1 cellular context compared by ENCODE assay signal in the genomic region with DNA sequence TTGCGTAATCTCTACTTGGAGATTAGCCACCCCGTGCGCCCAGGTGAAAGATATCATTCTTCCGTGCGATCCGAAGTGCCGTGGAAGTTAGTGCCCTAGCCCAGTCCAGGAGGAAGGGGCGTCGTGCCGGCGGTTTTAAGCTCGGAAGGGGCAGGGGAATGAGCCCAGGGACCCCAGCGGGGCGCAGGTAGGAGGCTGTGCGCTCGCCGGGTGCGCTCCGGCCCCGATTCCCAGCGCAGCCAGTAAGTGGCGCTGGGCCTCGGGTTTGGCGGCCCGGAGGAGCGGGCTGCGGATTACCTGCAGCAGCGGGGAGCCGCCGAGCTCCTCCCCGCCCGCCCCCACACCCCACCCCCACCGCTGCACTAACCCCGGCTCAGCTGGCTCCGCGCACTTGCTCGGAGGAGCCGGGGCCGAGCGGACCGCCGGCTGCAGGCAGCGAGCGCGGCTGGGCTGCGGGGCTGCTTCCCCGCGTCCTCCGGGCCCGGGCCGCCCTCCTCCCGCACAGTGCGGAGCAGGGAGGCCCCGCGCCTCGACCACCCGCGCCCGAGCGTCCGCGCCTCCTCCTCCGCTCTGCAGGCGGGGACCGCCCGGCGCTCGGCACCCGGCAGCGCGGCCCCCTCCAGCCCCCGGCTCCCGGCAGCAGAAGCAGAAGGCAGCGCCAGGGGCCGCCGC.
TF ChIP-seq lines count a peak whose summit lies in the region.

A gene (plus strand): TSS at position 390 of the 672 bp plus-strand sequence. CDS start 338 bp downstream, outside the sequence.

TF ChIP-seq in HepG2, 621 proteins besides CTCF, POLR2A, EP300 and RAD21 (continued from another document):
- TF ChIP-seq, protein P1, sequence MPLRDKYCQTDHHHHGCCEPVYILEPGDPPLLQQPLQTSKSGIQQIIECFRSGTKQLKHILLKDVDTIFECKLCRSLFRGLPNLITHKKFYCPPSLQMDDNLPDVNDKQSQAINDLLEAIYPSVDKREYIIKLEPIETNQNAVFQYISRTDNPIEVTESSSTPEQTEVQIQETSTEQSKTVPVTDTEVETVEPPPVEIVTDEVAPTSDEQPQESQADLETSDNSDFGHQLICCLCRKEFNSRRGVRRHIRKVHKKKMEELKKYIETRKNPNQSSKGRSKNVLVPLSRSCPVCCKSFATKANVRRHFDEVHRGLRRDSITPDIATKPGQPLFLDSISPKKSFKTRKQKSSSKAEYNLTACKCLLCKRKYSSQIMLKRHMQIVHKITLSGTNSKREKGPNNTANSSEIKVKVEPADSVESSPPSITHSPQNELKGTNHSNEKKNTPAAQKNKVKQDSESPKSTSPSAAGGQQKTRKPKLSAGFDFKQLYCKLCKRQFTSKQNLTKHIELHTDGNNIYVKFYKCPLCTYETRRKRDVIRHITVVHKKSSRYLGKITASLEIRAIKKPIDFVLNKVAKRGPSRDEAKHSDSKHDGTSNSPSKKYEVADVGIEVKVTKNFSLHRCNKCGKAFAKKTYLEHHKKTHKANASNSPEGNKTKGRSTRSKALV (CRISPR knock-in tag; IDR thresholded peaks at IDR 0.05) = 0 out of 2 replicates have a peak, but pooled peaks have one; percentile 52
- TF ChIP-seq GZF1 (CRISPR knock-in tag; IDR thresholded peaks at IDR 0.05) (peak; percentile 51; the same call in 1 of the 2 replicates), SNAI1 (CRISPR knock-in tag; IDR thresholded peaks at IDR 0.05; ENCODE audit: borderline replicate concordance) (no peak)
TF ChIP-seq in HepG2: peak in this region for 3.
